ENCODE assay signal across 1 cellular context in the genomic region with DNA sequence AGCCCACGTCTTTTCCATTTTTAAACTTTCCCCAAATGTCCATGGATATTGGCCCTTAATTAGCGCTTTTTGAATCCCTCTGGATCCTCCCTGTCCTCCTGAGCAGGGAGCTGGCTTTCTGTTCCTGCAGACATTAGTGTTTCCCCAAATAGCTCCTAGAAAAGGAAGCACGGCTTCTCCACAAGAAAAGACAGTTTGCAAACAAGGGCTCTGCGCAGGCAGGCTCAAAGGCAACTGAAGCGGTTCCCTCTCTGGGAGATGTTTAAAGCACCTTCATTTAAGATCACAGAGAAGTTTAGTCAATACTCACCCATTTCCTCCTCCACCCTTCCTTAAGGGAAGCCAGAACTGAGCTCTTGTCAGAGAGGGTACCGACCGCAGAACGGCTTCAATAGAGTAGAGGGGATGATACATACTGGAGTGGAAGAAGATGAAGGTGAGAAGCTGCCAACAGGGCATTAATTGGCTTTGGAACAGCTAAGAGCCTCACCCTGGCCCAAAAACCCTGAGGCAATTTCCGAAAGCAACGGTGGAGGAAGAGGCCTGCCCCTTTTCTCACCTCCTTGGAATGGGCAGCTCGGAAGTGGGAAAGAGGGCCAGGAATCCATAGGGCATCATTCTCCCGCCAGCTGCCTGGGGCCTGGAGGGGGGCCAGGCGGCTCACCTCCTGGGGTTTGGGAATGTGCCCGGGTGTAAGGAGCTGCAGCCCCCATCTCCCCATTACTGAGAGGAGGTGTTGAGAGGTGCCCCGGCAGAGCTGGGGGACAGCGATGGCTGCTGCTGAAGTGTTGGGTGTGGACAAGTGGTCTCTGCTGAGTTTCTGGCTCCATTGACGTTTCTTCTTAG.
TF ChIP-seq lines count a peak whose summit lies in the region.

No MANE protein-coding gene starts in this region.

TF ChIP-seq in GM23338, 12 proteins besides CTCF, POLR2A, EP300 and RAD21:
- TF ChIP-seq ZNF462 (CRISPR knock-in tag; IDR thresholded peaks at IDR 0.05) (no peak), ETS1 (IDR thresholded peaks at IDR 0.05) (no peak), CREB1 (CRISPR knock-in tag; IDR thresholded peaks at IDR 0.05; ENCODE audit: low read depth) (no peak), ZNF331 (CRISPR knock-in tag; IDR thresholded peaks at IDR 0.05; ENCODE audit: low read depth) (no peak), JUNB (IDR thresholded peaks at IDR 0.05; ENCODE audit: unreplicated experiment) (no peak), EZH2 (IDR thresholded peaks at IDR 0.05; ENCODE audit: low read depth, unreplicated experiment) (no peak), ZNF114 (CRISPR knock-in tag; IDR thresholded peaks at IDR 0.05) (no peak), POLR2AphosphoS5 (IDR thresholded peaks at IDR 0.05; ENCODE audit: low read depth) (no peak), NANOG (IDR thresholded peaks at IDR 0.05; ENCODE audit: borderline replicate concordance) (no peak), STAT1 (IDR thresholded peaks at IDR 0.05; ENCODE audit: unreplicated experiment) (no peak), EZH2phosphoT487 (IDR thresholded peaks at IDR 0.05; ENCODE audit: unreplicated experiment) (no peak)
- TF ChIP-seq, protein P1, sequence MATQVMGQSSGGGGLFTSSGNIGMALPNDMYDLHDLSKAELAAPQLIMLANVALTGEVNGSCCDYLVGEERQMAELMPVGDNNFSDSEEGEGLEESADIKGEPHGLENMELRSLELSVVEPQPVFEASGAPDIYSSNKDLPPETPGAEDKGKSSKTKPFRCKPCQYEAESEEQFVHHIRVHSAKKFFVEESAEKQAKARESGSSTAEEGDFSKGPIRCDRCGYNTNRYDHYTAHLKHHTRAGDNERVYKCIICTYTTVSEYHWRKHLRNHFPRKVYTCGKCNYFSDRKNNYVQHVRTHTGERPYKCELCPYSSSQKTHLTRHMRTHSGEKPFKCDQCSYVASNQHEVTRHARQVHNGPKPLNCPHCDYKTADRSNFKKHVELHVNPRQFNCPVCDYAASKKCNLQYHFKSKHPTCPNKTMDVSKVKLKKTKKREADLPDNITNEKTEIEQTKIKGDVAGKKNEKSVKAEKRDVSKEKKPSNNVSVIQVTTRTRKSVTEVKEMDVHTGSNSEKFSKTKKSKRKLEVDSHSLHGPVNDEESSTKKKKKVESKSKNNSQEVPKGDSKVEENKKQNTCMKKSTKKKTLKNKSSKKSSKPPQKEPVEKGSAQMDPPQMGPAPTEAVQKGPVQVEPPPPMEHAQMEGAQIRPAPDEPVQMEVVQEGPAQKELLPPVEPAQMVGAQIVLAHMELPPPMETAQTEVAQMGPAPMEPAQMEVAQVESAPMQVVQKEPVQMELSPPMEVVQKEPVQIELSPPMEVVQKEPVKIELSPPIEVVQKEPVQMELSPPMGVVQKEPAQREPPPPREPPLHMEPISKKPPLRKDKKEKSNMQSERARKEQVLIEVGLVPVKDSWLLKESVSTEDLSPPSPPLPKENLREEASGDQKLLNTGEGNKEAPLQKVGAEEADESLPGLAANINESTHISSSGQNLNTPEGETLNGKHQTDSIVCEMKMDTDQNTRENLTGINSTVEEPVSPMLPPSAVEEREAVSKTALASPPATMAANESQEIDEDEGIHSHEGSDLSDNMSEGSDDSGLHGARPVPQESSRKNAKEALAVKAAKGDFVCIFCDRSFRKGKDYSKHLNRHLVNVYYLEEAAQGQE (IDR thresholded peaks at IDR 0.05; ENCODE audit: unreplicated experiment): no peak
TF ChIP-seq in GM23338: peak in this region for 0.
